1 cellular context compared by ENCODE assay signal in the genomic region with DNA sequence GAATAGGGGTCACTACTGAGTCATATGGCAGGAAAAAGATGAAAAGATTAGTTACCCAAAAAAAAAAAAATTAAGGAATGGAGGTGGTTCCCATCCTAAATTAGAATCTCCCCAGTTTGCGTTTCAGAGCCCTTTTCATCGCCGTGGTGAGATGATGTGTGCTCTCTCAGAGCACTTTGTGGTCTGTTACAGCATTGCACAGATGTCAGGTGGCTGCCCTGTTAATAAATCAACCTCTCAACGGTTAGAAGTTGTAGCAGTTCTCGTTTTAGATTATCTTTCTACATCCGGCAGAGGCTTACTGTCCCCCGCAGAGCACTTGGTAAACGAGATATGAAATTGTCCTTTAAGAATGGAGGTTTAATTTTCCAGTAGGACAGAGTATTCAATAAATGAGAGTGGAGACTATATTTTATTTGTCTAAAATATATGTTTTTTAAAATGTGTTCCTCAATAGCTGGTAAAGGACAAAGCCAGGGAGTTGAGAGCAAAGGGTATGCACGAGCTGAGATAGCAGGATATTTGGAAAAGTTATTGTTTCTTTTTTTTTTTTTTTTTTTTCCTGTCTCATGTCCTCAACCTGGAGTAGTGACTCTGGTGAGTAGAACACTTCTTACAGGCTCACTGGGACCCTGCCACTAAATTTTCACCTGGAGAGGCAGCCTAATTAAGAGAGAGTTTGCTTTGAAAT.
TF ChIP-seq lines count a peak whose summit lies in the region.

No MANE protein-coding gene starts in this region.

TF ChIP-seq in K562, 482 proteins besides CTCF, POLR2A, EP300 and RAD21 (continued from another document and continues in another):
- TF ChIP-seq, protein P1, sequence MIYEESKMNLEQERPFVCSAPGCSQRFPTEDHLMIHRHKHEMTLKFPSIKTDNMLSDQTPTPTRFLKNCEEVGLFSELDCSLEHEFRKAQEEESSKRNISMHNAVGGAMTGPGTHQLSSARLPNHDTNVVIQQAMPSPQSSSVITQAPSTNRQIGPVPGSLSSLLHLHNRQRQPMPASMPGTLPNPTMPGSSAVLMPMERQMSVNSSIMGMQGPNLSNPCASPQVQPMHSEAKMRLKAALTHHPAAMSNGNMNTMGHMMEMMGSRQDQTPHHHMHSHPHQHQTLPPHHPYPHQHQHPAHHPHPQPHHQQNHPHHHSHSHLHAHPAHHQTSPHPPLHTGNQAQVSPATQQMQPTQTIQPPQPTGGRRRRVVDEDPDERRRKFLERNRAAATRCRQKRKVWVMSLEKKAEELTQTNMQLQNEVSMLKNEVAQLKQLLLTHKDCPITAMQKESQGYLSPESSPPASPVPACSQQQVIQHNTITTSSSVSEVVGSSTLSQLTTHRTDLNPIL (CRISPR knock-in tag; IDR thresholded peaks at IDR 0.05): no peak
- TF ChIP-seq SMARCC2 (IDR thresholded peaks at IDR 0.05; ENCODE audit: low read depth) (peak; percentile 94), BRD4 (IDR thresholded peaks at IDR 0.05) (no peak), DMBX1 (CRISPR knock-in tag; IDR thresholded peaks at IDR 0.05; ENCODE audit: borderline replicate concordance) (peak; percentile 81), ARHGAP35 (IDR thresholded peaks at IDR 0.05; ENCODE audit: partially characterized antibody) (no peak), HDAC1 (IDR thresholded peaks at IDR 0.05) (peak; percentile 35 to 86; a peak in 3 of 4 replicates), NFIC (IDR thresholded peaks at IDR 0.05) (peak; percentile 85), NR2C1 (IDR thresholded peaks at IDR 0.05) (no peak), NR2C1 (tag; IDR thresholded peaks at IDR 0.05) (peak; percentile 56), NR1H2 (CRISPR knock-in tag; IDR thresholded peaks at IDR 0.05) (no peak), FOXJ2 (tag; IDR thresholded peaks at IDR 0.05) (no peak), MCM3 (IDR thresholded peaks at IDR 0.05) (no peak), ZNF668 (CRISPR knock-in tag; IDR thresholded peaks at IDR 0.05) (no peak), COPS2 (conservative IDR thresholded peaks at IDR 0.05) (no peak), NRF1 (conservative IDR thresholded peaks at IDR 0.05 in 1 of 2, IDR thresholded peaks at IDR 0.05 in 1 of 2) (no peak), FOXA1 (IDR thresholded peaks at IDR 0.05; ENCODE audit: borderline replicate concordance) (no peak), ZNF3 (CRISPR knock-in tag; IDR thresholded peaks at IDR 0.05) (no peak), ZSCAN29 (IDR thresholded peaks at IDR 0.05) (no peak), HDAC3 (IDR thresholded peaks at IDR 0.05; ENCODE audit: borderline replicate concordance, partially characterized antibody) (peak; percentile 91), IFI16 (CRISPR knock-in tag; IDR thresholded peaks at IDR 0.05) (no peak), FUS (optimal IDR thresholded peaks at IDR 0.05; ENCODE audit: low read depth, low read length) (no peak), ERF (CRISPR knock-in tag; IDR thresholded peaks at IDR 0.05) (no peak), ZNF778 (CRISPR knock-in tag; IDR thresholded peaks at IDR 0.05) (no peak), ZNF77 (CRISPR knock-in tag; IDR thresholded peaks at IDR 0.05) (no peak), FOXK1 (CRISPR knock-in tag; IDR thresholded peaks at IDR 0.05; ENCODE audit: borderline replicate concordance) (no peak), HDAC8 (tag; IDR thresholded peaks at IDR 0.05) (no peak), ETV1 (tag; conservative IDR thresholded peaks at IDR 0.05; ENCODE audit: low read depth) (peak; percentile 100), CAMTA2 (CRISPR knock-in tag; conservative IDR thresholded peaks at IDR 0.05) (no peak), ZNF232 (CRISPR knock-in tag; IDR thresholded peaks at IDR 0.05) (no peak)
- TF ChIP-seq, protein P2, sequence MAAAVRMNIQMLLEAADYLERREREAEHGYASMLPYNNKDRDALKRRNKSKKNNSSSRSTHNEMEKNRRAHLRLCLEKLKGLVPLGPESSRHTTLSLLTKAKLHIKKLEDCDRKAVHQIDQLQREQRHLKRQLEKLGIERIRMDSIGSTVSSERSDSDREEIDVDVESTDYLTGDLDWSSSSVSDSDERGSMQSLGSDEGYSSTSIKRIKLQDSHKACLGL (CRISPR knock-in tag; IDR thresholded peaks at IDR 0.05; ENCODE audit: borderline replicate concordance, poor library complexity, severe bottlenecking): no peak
- TF ChIP-seq, protein P3, sequence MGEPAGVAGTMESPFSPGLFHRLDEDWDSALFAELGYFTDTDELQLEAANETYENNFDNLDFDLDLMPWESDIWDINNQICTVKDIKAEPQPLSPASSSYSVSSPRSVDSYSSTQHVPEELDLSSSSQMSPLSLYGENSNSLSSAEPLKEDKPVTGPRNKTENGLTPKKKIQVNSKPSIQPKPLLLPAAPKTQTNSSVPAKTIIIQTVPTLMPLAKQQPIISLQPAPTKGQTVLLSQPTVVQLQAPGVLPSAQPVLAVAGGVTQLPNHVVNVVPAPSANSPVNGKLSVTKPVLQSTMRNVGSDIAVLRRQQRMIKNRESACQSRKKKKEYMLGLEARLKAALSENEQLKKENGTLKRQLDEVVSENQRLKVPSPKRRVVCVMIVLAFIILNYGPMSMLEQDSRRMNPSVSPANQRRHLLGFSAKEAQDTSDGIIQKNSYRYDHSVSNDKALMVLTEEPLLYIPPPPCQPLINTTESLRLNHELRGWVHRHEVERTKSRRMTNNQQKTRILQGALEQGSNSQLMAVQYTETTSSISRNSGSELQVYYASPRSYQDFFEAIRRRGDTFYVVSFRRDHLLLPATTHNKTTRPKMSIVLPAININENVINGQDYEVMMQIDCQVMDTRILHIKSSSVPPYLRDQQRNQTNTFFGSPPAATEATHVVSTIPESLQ (CRISPR knock-in tag; IDR thresholded peaks at IDR 0.05): no peak
- TF ChIP-seq, protein P4, sequence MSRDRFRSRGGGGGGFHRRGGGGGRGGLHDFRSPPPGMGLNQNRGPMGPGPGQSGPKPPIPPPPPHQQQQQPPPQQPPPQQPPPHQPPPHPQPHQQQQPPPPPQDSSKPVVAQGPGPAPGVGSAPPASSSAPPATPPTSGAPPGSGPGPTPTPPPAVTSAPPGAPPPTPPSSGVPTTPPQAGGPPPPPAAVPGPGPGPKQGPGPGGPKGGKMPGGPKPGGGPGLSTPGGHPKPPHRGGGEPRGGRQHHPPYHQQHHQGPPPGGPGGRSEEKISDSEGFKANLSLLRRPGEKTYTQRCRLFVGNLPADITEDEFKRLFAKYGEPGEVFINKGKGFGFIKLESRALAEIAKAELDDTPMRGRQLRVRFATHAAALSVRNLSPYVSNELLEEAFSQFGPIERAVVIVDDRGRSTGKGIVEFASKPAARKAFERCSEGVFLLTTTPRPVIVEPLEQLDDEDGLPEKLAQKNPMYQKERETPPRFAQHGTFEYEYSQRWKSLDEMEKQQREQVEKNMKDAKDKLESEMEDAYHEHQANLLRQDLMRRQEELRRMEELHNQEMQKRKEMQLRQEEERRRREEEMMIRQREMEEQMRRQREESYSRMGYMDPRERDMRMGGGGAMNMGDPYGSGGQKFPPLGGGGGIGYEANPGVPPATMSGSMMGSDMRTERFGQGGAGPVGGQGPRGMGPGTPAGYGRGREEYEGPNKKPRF (IDR thresholded peaks at IDR 0.05; ENCODE audit: low read depth, low read length): no peak
- TF ChIP-seq, protein P5, sequence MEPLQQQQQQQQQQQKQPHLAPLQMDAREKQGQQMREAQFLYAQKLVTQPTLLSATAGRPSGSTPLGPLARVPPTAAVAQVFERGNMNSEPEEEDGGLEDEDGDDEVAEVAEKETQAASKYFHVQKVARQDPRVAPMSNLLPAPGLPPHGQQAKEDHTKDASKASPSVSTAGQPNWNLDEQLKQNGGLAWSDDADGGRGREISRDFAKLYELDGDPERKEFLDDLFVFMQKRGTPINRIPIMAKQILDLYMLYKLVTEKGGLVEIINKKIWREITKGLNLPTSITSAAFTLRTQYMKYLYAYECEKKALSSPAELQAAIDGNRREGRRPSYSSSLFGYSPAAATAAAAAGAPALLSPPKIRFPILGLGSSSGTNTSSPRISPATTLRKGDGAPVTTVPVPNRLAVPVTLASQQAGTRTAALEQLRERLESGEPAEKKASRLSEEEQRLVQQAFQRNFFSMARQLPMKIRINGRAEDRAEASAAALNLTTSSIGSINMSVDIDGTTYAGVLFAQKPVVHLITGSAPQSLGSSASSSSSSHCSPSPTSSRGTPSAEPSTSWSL (CRISPR knock-in tag; IDR thresholded peaks at IDR 0.05; ENCODE audit: borderline replicate concordance): no peak
- TF ChIP-seq, protein P6, sequence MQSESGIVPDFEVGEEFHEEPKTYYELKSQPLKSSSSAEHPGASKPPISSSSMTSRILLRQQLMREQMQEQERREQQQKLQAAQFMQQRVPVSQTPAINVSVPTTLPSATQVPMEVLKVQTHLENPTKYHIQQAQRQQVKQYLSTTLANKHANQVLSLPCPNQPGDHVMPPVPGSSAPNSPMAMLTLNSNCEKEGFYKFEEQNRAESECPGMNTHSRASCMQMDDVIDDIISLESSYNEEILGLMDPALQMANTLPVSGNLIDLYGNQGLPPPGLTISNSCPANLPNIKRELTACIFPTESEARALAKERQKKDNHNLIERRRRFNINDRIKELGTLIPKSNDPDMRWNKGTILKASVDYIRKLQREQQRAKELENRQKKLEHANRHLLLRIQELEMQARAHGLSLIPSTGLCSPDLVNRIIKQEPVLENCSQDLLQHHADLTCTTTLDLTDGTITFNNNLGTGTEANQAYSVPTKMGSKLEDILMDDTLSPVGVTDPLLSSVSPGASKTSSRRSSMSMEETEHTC (IDR thresholded peaks at IDR 0.05): peak; percentile 95
- TF ChIP-seq, protein P7, sequence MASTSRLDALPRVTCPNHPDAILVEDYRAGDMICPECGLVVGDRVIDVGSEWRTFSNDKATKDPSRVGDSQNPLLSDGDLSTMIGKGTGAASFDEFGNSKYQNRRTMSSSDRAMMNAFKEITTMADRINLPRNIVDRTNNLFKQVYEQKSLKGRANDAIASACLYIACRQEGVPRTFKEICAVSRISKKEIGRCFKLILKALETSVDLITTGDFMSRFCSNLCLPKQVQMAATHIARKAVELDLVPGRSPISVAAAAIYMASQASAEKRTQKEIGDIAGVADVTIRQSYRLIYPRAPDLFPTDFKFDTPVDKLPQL (IDR thresholded peaks at IDR 0.05; ENCODE audit: extremely low read depth, insufficient read length): no peak
- TF ChIP-seq, protein P8, sequence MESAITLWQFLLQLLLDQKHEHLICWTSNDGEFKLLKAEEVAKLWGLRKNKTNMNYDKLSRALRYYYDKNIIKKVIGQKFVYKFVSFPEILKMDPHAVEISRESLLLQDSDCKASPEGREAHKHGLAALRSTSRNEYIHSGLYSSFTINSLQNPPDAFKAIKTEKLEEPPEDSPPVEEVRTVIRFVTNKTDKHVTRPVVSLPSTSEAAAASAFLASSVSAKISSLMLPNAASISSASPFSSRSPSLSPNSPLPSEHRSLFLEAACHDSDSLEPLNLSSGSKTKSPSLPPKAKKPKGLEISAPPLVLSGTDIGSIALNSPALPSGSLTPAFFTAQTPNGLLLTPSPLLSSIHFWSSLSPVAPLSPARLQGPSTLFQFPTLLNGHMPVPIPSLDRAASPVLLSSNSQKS (CRISPR knock-in tag; IDR thresholded peaks at IDR 0.05): no peak
- TF ChIP-seq, protein P9, sequence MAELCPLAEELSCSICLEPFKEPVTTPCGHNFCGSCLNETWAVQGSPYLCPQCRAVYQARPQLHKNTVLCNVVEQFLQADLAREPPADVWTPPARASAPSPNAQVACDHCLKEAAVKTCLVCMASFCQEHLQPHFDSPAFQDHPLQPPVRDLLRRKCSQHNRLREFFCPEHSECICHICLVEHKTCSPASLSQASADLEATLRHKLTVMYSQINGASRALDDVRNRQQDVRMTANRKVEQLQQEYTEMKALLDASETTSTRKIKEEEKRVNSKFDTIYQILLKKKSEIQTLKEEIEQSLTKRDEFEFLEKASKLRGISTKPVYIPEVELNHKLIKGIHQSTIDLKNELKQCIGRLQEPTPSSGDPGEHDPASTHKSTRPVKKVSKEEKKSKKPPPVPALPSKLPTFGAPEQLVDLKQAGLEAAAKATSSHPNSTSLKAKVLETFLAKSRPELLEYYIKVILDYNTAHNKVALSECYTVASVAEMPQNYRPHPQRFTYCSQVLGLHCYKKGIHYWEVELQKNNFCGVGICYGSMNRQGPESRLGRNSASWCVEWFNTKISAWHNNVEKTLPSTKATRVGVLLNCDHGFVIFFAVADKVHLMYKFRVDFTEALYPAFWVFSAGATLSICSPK (IDR thresholded peaks at IDR 0.05; ENCODE audit: borderline replicate concordance): no peak
- TF ChIP-seq, protein P10, sequence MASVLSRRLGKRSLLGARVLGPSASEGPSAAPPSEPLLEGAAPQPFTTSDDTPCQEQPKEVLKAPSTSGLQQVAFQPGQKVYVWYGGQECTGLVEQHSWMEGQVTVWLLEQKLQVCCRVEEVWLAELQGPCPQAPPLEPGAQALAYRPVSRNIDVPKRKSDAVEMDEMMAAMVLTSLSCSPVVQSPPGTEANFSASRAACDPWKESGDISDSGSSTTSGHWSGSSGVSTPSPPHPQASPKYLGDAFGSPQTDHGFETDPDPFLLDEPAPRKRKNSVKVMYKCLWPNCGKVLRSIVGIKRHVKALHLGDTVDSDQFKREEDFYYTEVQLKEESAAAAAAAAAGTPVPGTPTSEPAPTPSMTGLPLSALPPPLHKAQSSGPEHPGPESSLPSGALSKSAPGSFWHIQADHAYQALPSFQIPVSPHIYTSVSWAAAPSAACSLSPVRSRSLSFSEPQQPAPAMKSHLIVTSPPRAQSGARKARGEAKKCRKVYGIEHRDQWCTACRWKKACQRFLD (CRISPR knock-in tag; IDR thresholded peaks at IDR 0.05): peak; percentile 96
- TF ChIP-seq, protein P11, sequence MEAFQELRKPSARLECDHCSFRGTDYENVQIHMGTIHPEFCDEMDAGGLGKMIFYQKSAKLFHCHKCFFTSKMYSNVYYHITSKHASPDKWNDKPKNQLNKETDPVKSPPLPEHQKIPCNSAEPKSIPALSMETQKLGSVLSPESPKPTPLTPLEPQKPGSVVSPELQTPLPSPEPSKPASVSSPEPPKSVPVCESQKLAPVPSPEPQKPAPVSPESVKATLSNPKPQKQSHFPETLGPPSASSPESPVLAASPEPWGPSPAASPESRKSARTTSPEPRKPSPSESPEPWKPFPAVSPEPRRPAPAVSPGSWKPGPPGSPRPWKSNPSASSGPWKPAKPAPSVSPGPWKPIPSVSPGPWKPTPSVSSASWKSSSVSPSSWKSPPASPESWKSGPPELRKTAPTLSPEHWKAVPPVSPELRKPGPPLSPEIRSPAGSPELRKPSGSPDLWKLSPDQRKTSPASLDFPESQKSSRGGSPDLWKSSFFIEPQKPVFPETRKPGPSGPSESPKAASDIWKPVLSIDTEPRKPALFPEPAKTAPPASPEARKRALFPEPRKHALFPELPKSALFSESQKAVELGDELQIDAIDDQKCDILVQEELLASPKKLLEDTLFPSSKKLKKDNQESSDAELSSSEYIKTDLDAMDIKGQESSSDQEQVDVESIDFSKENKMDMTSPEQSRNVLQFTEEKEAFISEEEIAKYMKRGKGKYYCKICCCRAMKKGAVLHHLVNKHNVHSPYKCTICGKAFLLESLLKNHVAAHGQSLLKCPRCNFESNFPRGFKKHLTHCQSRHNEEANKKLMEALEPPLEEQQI (IDR thresholded peaks at IDR 0.05): peak; percentile 82
